ENCODE assay signal across 10 cellular contexts in the genomic region with DNA sequence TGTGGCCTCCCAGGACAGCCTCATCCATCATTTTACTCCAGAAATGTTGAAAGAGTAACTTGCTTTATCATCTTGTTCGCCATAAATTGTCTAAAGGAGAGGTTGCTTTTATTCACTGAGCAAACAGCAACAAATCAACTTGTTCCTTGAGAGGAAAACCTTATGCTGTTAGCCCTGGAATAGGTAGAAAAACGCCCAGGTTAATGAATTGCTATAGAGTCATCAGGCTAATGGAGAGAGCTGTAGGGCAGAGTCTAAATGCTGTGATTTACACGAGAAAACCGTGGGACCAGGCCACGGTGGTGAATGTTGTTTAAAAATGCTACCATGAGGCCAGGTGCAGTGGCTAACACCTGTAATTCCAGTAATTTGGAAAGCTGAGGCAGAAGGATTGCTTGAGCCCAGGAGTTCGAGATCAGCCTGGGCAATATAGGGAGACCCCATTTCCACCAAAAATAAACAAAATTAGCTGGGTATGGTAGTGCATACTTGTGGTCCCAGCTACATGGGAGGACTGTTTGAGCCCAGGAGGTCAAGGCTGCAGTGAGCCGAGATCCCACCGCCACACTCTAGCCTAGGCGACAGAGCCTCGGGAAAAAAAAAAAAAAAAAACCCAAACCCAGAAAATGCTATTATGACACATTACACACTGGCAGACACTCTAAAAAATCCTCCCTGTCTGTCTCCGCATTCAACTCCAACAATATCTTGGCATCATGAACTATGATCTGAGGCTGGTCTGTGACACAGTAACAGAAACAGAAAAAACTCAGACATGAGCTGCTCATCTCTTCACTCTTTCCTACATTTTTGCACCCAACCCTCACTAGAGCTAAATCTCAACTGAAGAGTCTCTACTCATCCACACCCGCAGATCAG.
DNase-seq lines count a peak whose midpoint lies in the region; ATAC-seq and TF ChIP-seq lines count a peak whose summit lies in the region.
"Had no signal": no experiment of that assay in that cellular context is flagged by ENCODE, and none has a peak within 500 bp of the region (broad histone marks: within the 10 kb centered on the region; RNA-seq: fewer than 3 reads in every experiment).

No MANE protein-coding gene starts in this region.

- intact Hi-C loops in left colon (cut with DNase I, micrococcal nuclease), result no loop called here

- peak; percentile 76 for DNase-seq in NCI-H1092 treated with DMSO at 0.1 percent for 48 hours (lab: John Stamatoyannopoulos, UW)
- no peak for DNase-seq in NCI-H1092 (lab: John Stamatoyannopoulos, UW)
- DNase-seq in caudate nucleus (lab: John Stamatoyannopoulos, UW), result no peak
- DNase-seq in left colon, result no peak
- DNase-seq in mesenteric fat pad (ENCODE audit: low spot score), result no peak
- no peak for DNase-seq in midbrain (lab: John Stamatoyannopoulos, UW)
- DNase-seq: DND-41, spleen had no signal

- TF ChIP-seq CTCF in gastroesophageal sphincter (IDR thresholded peaks at IDR 0.05), result no peak

- WGBS in gastroesophageal sphincter (ENCODE audit: low coverage in 1 of 2), 2 donors, result 71 to 89% methylated on average over 7 to 10 of the region's 12 CpGs

- peaks cover 7% of the 10 kb centered on the region for H3K27me3 ChIP-seq in gastroesophageal sphincter
- H3K27me3 ChIP-seq: spleen had no signal

- peaks cover 0 to 15% (median 0%) of the 10 kb centered on the region in 3 donors for H3K4me1 ChIP-seq in gastroesophageal sphincter

- no peaks in the 10 kb centered on the region for H3K9me3 ChIP-seq in gastroesophageal sphincter
- H3K9me3 ChIP-seq: spleen had no signal

- peak overlapping the region; percentile 55 for H3K27ac ChIP-seq in caudate nucleus (ENCODE audit: low read depth, low read length)
- peak overlapping the region; percentile 42 for H3K27ac ChIP-seq in temporal lobe (ENCODE audit: low read depth, low read length)
- H3K27ac ChIP-seq in gastroesophageal sphincter, result no peak overlapping the region
- H3K27ac ChIP-seq: spleen had no signal

- TF ChIP-seq EP300 in gastroesophageal sphincter (IDR thresholded peaks at IDR 0.05), result no peak

- H3K36me3 ChIP-seq in gastroesophageal sphincter, result no peaks in the 10 kb centered on the region

- H3K4me3 ChIP-seq in gastroesophageal sphincter, result no peak overlapping the region
- H3K4me3 ChIP-seq: spleen had no signal

- TF ChIP-seq POLR2A in gastroesophageal sphincter (IDR thresholded peaks at IDR 0.05), result no peak

- ATAC-seq in left colon, result peak; percentile 65
- ATAC-seq in gastroesophageal sphincter, result no peak

Comparison
In these comparisons a context has a peak if more than half of its experiments do, and no peak if none do; other contexts are left out.
1. H3K27ac ChIP-seq: peak in caudate nucleus (single experiment) and temporal lobe (single experiment); none in gastroesophageal sphincter (0 of 4).